ENCODE assay signal across 1 cellular context in genomic region chr10:18658992-18659783, GRCh38.
A peak's percentile ranks its signal among the peaks of the same experiment; 100 is the strongest.
TF ChIP-seq lines count a peak whose summit lies in the region.

Gene ARL5B (plus strand): TSS chr10:18659431. CDS start chr10:18659638, 207 bp downstream.

TF ChIP-seq in HEK293, 187 proteins besides CTCF, POLR2A, EP300 and RAD21 (continued from another document):
- TF ChIP-seq ZBTB26 (tag by site-specific recombination; optimal IDR thresholded peaks at IDR 0.05) (peak; percentile 82), PRDM2 (tag by site-specific recombination; IDR thresholded peaks at IDR 0.05; ENCODE audit: borderline replicate concordance) (no peak), ZNF518A (tag by site-specific recombination; conservative IDR thresholded peaks at IDR 0.05; ENCODE audit: low read depth) (peak; percentile 93), ZNF23 (tag by site-specific recombination; IDR thresholded peaks at IDR 0.05; ENCODE audit: borderline replicate concordance) (no peak), ZNF521 (tag by site-specific recombination; IDR thresholded peaks at IDR 0.05) (no peak), ZIC2 (tag by site-specific recombination; IDR thresholded peaks at IDR 0.05) (no peak), KLF8 (tag by site-specific recombination; IDR thresholded peaks at IDR 0.05) (peak; percentile 74), ZNF645 (tag by site-specific recombination; IDR thresholded peaks at IDR 0.05) (no peak), ZXDB (tag by site-specific recombination; IDR thresholded peaks at IDR 0.05) (peak; percentile 66; the same call in 1 of the 2 replicates), ZSCAN30 (tag by site-specific recombination; IDR thresholded peaks at IDR 0.05) (peak; percentile 29; the same call in 1 of the 2 replicates), ZEB2 (tag by site-specific recombination; IDR thresholded peaks at IDR 0.05) (peak; percentile 88), ZNF488 (tag by site-specific recombination; IDR thresholded peaks at IDR 0.05) (no peak), BCL11B (tag by site-specific recombination; IDR thresholded peaks at IDR 0.05; ENCODE audit: low read depth) (no peak), ZNF791 (tag by site-specific recombination; IDR thresholded peaks at IDR 0.05) (no peak)
